In the genomic region with DNA sequence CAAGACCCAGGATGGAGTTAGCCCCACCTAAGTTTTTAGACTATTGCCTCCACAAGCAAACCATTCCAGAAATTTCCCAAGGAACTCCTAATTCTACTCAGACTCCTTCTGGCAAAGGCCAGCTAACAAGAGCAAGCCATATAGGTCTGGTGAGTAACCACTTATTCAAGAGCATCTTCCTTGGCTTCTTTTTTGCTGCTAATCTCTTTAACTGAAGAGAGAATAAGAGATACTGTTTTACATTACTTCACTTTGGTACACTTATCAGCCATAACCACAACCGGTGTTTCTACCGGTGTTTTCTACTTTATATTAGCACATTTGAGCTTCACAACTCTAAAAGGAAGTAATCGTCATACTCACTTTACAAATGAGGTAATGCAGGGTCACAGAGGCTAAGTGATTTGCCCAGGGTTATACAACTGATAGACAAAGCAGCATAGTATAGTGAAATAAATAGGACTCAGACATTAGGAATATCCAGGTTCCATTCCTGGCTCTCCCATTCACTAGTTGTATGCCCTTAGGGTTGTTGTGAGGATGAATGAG, we compare ENCODE assay signal across 1 cellular context.
TF ChIP-seq lines count a peak whose summit lies in the region.

No MANE protein-coding gene starts in this region.

TF ChIP-seq in K562, 482 proteins besides CTCF, POLR2A, EP300 and RAD21 (continued from another document and continues in another):
- TF ChIP-seq, protein P1, sequence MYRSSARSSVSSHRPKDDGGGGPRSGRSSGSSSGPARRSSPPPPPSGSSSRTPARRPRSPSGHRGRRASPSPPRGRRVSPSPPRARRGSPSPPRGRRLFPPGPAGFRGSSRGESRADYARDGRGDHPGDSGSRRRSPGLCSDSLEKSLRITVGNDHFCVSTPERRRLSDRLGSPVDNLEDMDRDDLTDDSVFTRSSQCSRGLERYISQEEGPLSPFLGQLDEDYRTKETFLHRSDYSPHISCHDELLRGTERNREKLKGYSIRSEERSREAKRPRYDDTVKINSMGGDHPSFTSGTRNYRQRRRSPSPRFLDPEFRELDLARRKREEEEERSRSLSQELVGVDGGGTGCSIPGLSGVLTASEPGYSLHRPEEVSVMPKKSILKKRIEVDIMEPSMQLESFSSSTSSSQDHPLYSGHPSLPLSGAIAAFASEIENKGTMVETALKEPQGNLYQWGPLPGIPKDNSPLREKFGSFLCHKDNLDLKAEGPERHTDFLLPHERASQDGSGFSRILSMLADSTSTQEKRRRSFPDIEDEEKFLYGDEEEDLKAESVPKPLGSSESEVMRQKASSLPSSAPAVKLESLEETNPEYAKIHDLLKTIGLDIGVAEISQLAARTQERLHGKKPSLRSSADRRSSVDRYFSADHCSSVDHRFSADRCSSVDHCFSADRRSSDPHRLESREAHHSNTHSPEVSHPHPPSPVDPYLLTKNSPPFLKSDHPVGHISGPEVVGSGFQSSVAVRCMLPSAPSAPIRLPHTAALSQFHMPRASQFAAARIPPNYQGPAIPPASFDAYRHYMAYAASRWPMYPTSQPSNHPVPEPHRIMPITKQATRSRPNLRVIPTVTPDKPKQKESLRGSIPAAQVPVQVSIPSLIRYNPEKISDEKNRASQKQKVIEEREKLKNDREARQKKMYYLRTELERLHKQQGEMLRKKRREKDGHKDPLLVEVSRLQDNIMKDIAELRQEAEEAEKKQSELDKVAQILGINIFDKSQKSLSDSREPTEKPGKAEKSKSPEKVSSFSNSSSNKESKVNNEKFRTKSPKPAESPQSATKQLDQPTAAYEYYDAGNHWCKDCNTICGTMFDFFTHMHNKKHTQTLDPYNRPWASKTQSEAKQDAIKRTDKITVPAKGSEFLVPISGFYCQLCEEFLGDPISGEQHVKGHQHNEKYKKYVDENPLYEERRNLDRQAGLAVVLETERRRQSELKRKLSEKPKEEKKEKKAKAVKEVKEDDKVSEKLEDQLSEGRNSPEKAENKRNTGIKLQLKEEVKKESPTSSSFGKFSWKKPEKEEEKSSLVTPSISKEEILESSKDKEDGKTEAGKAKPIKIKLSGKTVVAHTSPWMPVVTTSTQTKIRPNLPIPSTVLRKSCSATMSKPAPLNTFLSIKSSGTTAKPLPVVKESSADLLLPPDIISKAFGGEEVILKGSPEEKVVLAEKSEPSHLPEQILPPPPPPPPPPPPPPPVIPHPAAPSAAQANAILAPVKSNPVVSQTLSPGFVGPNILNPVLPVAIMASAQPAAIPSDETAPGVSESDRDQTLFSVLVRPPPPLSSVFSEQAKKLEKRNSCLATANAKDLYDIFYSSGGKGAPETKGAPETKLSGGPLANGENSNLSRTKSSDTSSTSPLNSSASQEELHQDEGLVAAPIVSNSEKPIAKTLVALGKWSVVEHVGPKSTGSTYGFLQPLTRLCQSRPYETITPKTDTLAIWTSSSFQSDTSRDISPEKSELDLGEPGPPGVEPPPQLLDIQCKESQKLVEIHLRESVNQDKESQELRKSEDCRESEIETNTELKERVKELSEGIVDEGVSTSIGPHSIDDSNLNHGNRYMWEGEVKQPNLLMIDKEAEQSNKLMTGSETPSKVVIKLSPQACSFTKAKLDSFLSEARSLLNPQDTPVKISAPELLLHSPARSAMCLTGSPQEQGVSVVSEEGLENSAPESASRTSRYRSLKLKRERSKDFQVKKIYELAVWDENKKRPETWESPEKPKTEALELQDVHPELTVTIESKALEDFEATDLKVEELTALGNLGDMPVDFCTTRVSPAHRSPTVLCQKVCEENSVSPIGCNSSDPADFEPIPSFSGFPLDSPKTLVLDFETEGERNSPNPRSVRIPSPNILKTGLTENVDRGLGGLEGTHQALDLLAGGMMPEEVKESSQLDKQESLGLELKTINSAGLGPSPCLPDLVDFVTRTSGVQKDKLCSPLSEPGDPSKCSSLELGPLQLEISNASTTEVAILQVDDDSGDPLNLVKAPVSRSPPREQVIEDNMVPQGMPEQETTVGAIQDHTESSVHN (IDR thresholded peaks at IDR 0.05; ENCODE audit: borderline replicate concordance in 1 of 2, low read depth in 1 of 2): no peak
- TF ChIP-seq ZNF696 (CRISPR knock-in tag; conservative IDR thresholded peaks at IDR 0.05) (no peak), SP1 (CRISPR knock-in tag; IDR thresholded peaks at IDR 0.05) (no peak; the same call in 1 of the 2 replicates), FOSL1 (tag; conservative IDR thresholded peaks at IDR 0.05) (peak; percentile 89), MTA2 (IDR thresholded peaks at IDR 0.05; ENCODE audit: low read depth) (no peak), NCOA1 (IDR thresholded peaks at IDR 0.05; ENCODE audit: low read depth) (no peak; the same call in none of the 2 replicates), CREB5 (CRISPR knock-in tag; IDR thresholded peaks at IDR 0.05) (0 out of 2 replicates have a peak, but pooled peaks have one; percentile 30), ZFX (CRISPR knock-in tag; IDR thresholded peaks at IDR 0.05) (no peak; the same call in none of the 2 replicates), SNAPC5 (CRISPR knock-in tag; IDR thresholded peaks at IDR 0.05) (no peak), SMARCB1 (IDR thresholded peaks at IDR 0.05; ENCODE audit: insufficient read length, low read depth) (no peak), PPARD (CRISPR knock-in tag; IDR thresholded peaks at IDR 0.05) (no peak), ZFP30 (CRISPR knock-in tag; IDR thresholded peaks at IDR 0.05; ENCODE audit: borderline replicate concordance) (no peak), CREM (IDR thresholded peaks at IDR 0.05; ENCODE audit: low read depth) (peak; percentile 86), ZNF707 (CRISPR knock-in tag; conservative IDR thresholded peaks at IDR 0.05) (no peak), PHF8 (IDR thresholded peaks at IDR 0.05; ENCODE audit: borderline replicate concordance, low read length) (no peak), CSDE1 (IDR thresholded peaks at IDR 0.05) (no peak), PCBP2 (IDR thresholded peaks at IDR 0.05; ENCODE audit: low read depth, low read length, poor library complexity, severe bottlenecking) (no peak), ZNF316 (IDR thresholded peaks at IDR 0.05) (no peak), IFI16 (CRISPR knock-in tag; IDR thresholded peaks at IDR 0.05) (no peak), KHSRP (IDR thresholded peaks at IDR 0.05) (no peak), ILF3 (IDR thresholded peaks at IDR 0.05; ENCODE audit: borderline replicate concordance) (no peak), TFAM (CRISPR knock-in tag; conservative IDR thresholded peaks at IDR 0.05) (no peak), ZC3H11A (IDR thresholded peaks at IDR 0.05; ENCODE audit: low read depth, low read length) (no peak), HDAC2 (IDR thresholded peaks at IDR 0.05) (no peak; the same call in 1 of the 2 replicates), RBM25 (IDR thresholded peaks at IDR 0.05; ENCODE audit: low read depth, low read length, severe bottlenecking) (no peak), MAFF (IDR thresholded peaks at IDR 0.05; ENCODE audit: low read length) (no peak), ZFP36 (IDR thresholded peaks at IDR 0.05; ENCODE audit: low read depth, low read length, partially characterized antibody) (no peak), PURB (CRISPR knock-in tag; IDR thresholded peaks at IDR 0.05; ENCODE audit: low read depth) (no peak), HNRNPUL1 (IDR thresholded peaks at IDR 0.05; ENCODE audit: low read length) (no peak), ZNF384 (IDR thresholded peaks at IDR 0.05; ENCODE audit: low read depth, low read length) (no peak), ZBTB33 (CRISPR knock-in tag; IDR thresholded peaks at IDR 0.05) (peak; percentile 17; the same call in 1 of the 2 replicates), MLX (CRISPR knock-in tag; conservative IDR thresholded peaks at IDR 0.05) (no peak), BRCA1 (IDR thresholded peaks at IDR 0.05) (no peak), BRCA1 (CRISPR knock-in tag; IDR thresholded peaks at IDR 0.05) (no peak), HDAC3 (IDR thresholded peaks at IDR 0.05; ENCODE audit: borderline replicate concordance, partially characterized antibody) (no peak), HNRNPLL (IDR thresholded peaks at IDR 0.05; ENCODE audit: low read depth, low read length, poor library complexity, severe bottlenecking) (peak; percentile 46), ZNF134 (CRISPR knock-in tag; conservative IDR thresholded peaks at IDR 0.05) (no peak), FOXK1 (CRISPR knock-in tag; IDR thresholded peaks at IDR 0.05; ENCODE audit: borderline replicate concordance) (no peak)
- TF ChIP-seq, protein P2, sequence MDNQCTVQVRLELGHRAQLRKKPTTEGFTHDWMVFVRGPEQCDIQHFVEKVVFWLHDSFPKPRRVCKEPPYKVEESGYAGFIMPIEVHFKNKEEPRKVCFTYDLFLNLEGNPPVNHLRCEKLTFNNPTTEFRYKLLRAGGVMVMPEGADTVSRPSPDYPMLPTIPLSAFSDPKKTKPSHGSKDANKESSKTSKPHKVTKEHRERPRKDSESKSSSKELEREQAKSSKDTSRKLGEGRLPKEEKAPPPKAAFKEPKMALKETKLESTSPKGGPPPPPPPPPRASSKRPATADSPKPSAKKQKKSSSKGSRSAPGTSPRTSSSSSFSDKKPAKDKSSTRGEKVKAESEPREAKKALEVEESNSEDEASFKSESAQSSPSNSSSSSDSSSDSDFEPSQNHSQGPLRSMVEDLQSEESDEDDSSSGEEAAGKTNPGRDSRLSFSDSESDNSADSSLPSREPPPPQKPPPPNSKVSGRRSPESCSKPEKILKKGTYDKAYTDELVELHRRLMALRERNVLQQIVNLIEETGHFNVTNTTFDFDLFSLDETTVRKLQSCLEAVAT (IDR thresholded peaks at IDR 0.05): no peak
- TF ChIP-seq, protein P3, sequence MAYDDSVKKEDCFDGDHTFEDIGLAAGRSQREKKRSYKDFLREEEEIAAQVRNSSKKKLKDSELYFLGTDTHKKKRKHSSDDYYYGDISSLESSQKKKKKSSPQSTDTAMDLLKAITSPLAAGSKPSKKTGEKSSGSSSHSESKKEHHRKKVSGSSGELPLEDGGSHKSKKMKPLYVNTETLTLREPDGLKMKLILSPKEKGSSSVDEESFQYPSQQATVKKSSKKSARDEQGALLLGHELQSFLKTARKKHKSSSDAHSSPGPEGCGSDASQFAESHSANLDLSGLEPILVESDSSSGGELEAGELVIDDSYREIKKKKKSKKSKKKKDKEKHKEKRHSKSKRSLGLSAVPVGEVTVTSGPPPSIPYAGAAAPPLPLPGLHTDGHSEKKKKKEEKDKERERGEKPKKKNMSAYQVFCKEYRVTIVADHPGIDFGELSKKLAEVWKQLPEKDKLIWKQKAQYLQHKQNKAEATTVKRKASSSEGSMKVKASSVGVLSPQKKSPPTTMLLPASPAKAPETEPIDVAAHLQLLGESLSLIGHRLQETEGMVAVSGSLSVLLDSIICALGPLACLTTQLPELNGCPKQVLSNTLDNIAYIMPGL (CRISPR knock-in tag; IDR thresholded peaks at IDR 0.05): no peak
- TF ChIP-seq, protein P4, sequence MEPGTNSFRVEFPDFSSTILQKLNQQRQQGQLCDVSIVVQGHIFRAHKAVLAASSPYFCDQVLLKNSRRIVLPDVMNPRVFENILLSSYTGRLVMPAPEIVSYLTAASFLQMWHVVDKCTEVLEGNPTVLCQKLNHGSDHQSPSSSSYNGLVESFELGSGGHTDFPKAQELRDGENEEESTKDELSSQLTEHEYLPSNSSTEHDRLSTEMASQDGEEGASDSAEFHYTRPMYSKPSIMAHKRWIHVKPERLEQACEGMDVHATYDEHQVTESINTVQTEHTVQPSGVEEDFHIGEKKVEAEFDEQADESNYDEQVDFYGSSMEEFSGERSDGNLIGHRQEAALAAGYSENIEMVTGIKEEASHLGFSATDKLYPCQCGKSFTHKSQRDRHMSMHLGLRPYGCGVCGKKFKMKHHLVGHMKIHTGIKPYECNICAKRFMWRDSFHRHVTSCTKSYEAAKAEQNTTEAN (CRISPR knock-in tag; IDR thresholded peaks at IDR 0.05): peak; percentile 27; the same call in 1 of the 2 replicates
- TF ChIP-seq, protein P5, sequence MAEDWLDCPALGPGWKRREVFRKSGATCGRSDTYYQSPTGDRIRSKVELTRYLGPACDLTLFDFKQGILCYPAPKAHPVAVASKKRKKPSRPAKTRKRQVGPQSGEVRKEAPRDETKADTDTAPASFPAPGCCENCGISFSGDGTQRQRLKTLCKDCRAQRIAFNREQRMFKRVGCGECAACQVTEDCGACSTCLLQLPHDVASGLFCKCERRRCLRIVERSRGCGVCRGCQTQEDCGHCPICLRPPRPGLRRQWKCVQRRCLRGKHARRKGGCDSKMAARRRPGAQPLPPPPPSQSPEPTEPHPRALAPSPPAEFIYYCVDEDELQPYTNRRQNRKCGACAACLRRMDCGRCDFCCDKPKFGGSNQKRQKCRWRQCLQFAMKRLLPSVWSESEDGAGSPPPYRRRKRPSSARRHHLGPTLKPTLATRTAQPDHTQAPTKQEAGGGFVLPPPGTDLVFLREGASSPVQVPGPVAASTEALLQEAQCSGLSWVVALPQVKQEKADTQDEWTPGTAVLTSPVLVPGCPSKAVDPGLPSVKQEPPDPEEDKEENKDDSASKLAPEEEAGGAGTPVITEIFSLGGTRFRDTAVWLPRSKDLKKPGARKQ (CRISPR knock-in tag; IDR thresholded peaks at IDR 0.05): no peak
